Comparison of ENCODE assay signal across 1 cellular context in the genomic region with DNA sequence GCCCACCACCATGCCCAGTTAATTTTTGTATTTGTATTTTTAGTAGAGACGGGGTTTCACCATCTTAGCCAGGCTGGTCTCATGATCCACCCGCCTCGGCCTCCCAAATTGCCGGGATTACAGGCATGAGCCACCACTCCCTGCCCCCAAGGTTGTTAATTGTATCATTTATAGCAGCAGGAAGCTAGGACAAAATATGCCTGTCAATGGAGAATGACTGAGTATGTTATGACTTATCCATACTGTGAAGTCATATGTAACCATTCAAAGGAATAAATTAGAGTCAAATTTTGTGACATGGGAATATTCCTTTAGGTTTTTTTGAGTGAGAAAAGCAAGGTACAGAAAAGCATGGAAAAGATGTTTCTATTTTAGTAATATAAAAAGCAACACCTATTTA.
TF ChIP-seq lines count a peak whose summit lies in the region.

No MANE protein-coding gene starts in this region.

TF ChIP-seq in K562, 482 proteins besides CTCF, POLR2A, EP300 and RAD21 (continued from another document):
- TF ChIP-seq HSF4 (CRISPR knock-in tag; IDR thresholded peaks at IDR 0.05; ENCODE audit: borderline replicate concordance) (no peak), NR2F6 (CRISPR knock-in tag; IDR thresholded peaks at IDR 0.05) (no peak), ARID3A (IDR thresholded peaks at IDR 0.05; ENCODE audit: borderline replicate concordance, low read depth, low read length) (peak; percentile 24; the same call in 1 of the 2 replicates), SOX6 (IDR thresholded peaks at IDR 0.05) (no peak), ARID1B (IDR thresholded peaks at IDR 0.05) (peak; percentile 49)
- TF ChIP-seq, protein P1, sequence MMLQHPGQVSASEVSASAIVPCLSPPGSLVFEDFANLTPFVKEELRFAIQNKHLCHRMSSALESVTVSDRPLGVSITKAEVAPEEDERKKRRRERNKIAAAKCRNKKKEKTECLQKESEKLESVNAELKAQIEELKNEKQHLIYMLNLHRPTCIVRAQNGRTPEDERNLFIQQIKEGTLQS (IDR thresholded peaks at IDR 0.05) = peak; percentile 92
- TF ChIP-seq, protein P1 (CRISPR knock-in tag; conservative IDR thresholded peaks at IDR 0.05) = no peak
